Comparison of ENCODE assay signal across 8 cellular contexts in genomic region chr16:59263980-59264379, GRCh38.
"Had no signal": no experiment of that assay in that cellular context is flagged by ENCODE, and none has a peak within 500 bp of the region (broad histone marks: within the 10 kb centered on the region; RNA-seq: fewer than 3 reads in every experiment).

No MANE protein-coding gene starts in this region.

- ATAC-seq: GM12878 had no signal

- H3K4me3 ChIP-seq: GM12878 had no signal

- FAIRE-seq: G401.6, GM12878, GM12891, GM12892, GM18507, GM19239 had no signal

- DNase-seq: GDM1, GF-D8 had no signal
